Comparison of ENCODE assay signal across 2 cellular contexts in the genomic region with DNA sequence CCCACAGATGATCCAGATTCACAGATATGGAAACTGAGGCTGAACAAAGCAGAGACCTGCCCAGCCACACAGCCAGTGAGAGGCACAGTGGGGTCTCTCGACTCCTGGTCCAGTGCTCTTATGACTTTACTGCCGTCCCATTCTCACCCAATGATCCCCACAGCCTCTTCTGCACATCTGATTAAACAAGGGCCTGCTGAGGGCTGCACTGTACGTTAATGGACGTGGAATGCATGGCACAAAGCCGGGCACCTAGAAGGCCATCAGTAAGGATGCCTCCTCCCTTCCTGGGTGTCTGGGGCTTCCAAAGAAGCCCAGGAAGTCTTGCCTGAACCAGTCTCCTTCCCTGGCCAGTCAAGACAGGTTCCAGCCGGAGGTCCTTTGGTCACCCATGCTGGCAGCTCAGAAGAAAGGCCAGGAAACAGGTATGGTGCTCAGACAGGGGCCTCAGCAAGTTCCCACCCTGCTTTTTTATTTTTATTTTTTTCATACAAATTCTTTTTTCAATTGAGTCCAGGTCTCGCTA.
TF ChIP-seq lines count a peak whose summit lies in the region.

No MANE protein-coding gene starts in this region.

TF ChIP-seq in SK-N-SH, 30 proteins besides CTCF, POLR2A, EP300 and RAD21 (continued from another document):
- TF ChIP-seq, protein P1, sequence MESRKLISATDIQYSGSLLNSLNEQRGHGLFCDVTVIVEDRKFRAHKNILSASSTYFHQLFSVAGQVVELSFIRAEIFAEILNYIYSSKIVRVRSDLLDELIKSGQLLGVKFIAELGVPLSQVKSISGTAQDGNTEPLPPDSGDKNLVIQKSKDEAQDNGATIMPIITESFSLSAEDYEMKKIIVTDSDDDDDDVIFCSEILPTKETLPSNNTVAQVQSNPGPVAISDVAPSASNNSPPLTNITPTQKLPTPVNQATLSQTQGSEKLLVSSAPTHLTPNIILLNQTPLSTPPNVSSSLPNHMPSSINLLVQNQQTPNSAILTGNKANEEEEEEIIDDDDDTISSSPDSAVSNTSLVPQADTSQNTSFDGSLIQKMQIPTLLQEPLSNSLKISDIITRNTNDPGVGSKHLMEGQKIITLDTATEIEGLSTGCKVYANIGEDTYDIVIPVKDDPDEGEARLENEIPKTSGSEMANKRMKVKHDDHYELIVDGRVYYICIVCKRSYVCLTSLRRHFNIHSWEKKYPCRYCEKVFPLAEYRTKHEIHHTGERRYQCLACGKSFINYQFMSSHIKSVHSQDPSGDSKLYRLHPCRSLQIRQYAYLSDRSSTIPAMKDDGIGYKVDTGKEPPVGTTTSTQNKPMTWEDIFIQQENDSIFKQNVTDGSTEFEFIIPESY (IDR thresholded peaks at IDR 0.05; ENCODE audit: borderline replicate concordance, low read depth) = no peak
- no peak for TF ChIP-seq NRF1 (IDR thresholded peaks at IDR 0.05; ENCODE audit: low read depth, low read length)
- TF ChIP-seq, protein P2, sequence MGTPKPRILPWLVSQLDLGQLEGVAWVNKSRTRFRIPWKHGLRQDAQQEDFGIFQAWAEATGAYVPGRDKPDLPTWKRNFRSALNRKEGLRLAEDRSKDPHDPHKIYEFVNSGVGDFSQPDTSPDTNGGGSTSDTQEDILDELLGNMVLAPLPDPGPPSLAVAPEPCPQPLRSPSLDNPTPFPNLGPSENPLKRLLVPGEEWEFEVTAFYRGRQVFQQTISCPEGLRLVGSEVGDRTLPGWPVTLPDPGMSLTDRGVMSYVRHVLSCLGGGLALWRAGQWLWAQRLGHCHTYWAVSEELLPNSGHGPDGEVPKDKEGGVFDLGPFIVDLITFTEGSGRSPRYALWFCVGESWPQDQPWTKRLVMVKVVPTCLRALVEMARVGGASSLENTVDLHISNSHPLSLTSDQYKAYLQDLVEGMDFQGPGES (IDR thresholded peaks at IDR 0.05; ENCODE audit: low read depth, low read length) = no peak
- no peak for TF ChIP-seq RFX5 (IDR thresholded peaks at IDR 0.05; ENCODE audit: low read length)
- no peak for TF ChIP-seq FOXM1 (IDR thresholded peaks at IDR 0.05; ENCODE audit: low read depth)
- no peak for TF ChIP-seq MEF2A (IDR thresholded peaks at IDR 0.05; ENCODE audit: borderline replicate concordance, low read depth)
- no peak for TF ChIP-seq ELF1 (IDR thresholded peaks at IDR 0.05)
- no peak for TF ChIP-seq MXI1 (IDR thresholded peaks at IDR 0.05; ENCODE audit: low read depth, low read length)
- no peak for TF ChIP-seq TEAD4 (IDR thresholded peaks at IDR 0.05; ENCODE audit: borderline replicate concordance, insufficient read depth)
- TF ChIP-seq, protein P3, sequence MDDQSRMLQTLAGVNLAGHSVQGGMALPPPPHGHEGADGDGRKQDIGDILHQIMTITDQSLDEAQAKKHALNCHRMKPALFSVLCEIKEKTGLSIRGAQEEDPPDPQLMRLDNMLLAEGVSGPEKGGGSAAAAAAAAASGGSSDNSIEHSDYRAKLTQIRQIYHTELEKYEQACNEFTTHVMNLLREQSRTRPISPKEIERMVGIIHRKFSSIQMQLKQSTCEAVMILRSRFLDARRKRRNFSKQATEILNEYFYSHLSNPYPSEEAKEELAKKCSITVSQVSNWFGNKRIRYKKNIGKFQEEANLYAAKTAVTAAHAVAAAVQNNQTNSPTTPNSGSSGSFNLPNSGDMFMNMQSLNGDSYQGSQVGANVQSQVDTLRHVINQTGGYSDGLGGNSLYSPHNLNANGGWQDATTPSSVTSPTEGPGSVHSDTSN (IDR thresholded peaks at IDR 0.05) = no peak
- TF ChIP-seq FOXJ3 (CRISPR knock-in tag; IDR thresholded peaks at IDR 0.05) = no peak
- TF ChIP-seq, protein P4, sequence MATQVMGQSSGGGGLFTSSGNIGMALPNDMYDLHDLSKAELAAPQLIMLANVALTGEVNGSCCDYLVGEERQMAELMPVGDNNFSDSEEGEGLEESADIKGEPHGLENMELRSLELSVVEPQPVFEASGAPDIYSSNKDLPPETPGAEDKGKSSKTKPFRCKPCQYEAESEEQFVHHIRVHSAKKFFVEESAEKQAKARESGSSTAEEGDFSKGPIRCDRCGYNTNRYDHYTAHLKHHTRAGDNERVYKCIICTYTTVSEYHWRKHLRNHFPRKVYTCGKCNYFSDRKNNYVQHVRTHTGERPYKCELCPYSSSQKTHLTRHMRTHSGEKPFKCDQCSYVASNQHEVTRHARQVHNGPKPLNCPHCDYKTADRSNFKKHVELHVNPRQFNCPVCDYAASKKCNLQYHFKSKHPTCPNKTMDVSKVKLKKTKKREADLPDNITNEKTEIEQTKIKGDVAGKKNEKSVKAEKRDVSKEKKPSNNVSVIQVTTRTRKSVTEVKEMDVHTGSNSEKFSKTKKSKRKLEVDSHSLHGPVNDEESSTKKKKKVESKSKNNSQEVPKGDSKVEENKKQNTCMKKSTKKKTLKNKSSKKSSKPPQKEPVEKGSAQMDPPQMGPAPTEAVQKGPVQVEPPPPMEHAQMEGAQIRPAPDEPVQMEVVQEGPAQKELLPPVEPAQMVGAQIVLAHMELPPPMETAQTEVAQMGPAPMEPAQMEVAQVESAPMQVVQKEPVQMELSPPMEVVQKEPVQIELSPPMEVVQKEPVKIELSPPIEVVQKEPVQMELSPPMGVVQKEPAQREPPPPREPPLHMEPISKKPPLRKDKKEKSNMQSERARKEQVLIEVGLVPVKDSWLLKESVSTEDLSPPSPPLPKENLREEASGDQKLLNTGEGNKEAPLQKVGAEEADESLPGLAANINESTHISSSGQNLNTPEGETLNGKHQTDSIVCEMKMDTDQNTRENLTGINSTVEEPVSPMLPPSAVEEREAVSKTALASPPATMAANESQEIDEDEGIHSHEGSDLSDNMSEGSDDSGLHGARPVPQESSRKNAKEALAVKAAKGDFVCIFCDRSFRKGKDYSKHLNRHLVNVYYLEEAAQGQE (IDR thresholded peaks at IDR 0.05; ENCODE audit: low read depth, low read length) = no peak

TF ChIP-seq in SK-N-SH treated with all-trans-retinoic acid at 6 μM for 48 hours, 23 proteins besides CTCF, POLR2A, EP300 and RAD21 (continued from another document):
- TF ChIP-seq, protein P5, sequence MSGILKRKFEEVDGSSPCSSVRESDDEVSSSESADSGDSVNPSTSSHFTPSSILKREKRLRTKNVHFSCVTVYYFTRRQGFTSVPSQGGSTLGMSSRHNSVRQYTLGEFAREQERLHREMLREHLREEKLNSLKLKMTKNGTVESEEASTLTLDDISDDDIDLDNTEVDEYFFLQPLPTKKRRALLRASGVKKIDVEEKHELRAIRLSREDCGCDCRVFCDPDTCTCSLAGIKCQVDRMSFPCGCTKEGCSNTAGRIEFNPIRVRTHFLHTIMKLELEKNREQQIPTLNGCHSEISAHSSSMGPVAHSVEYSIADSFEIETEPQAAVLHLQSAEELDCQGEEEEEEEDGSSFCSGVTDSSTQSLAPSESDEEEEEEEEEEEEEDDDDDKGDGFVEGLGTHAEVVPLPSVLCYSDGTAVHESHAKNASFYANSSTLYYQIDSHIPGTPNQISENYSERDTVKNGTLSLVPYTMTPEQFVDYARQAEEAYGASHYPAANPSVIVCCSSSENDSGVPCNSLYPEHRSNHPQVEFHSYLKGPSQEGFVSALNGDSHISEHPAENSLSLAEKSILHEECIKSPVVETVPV (CRISPR knock-in tag; IDR thresholded peaks at IDR 0.05) = no peak
- TF ChIP-seq, protein P6, sequence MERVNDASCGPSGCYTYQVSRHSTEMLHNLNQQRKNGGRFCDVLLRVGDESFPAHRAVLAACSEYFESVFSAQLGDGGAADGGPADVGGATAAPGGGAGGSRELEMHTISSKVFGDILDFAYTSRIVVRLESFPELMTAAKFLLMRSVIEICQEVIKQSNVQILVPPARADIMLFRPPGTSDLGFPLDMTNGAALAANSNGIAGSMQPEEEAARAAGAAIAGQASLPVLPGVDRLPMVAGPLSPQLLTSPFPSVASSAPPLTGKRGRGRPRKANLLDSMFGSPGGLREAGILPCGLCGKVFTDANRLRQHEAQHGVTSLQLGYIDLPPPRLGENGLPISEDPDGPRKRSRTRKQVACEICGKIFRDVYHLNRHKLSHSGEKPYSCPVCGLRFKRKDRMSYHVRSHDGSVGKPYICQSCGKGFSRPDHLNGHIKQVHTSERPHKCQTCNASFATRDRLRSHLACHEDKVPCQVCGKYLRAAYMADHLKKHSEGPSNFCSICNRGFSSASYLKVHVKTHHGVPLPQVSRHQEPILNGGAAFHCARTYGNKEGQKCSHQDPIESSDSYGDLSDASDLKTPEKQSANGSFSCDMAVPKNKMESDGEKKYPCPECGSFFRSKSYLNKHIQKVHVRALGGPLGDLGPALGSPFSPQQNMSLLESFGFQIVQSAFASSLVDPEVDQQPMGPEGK (CRISPR knock-in tag; IDR thresholded peaks at IDR 0.05; ENCODE audit: borderline replicate concordance) = no peak
- TF ChIP-seq ZNF70 (CRISPR knock-in tag; IDR thresholded peaks at IDR 0.05) = no peak
- no peak for TF ChIP-seq RARB (CRISPR knock-in tag; IDR thresholded peaks at IDR 0.05)
- no peak for TF ChIP-seq ZNF565 (CRISPR knock-in tag; conservative IDR thresholded peaks at IDR 0.05; ENCODE audit: low read depth)
- TF ChIP-seq, protein P7, sequence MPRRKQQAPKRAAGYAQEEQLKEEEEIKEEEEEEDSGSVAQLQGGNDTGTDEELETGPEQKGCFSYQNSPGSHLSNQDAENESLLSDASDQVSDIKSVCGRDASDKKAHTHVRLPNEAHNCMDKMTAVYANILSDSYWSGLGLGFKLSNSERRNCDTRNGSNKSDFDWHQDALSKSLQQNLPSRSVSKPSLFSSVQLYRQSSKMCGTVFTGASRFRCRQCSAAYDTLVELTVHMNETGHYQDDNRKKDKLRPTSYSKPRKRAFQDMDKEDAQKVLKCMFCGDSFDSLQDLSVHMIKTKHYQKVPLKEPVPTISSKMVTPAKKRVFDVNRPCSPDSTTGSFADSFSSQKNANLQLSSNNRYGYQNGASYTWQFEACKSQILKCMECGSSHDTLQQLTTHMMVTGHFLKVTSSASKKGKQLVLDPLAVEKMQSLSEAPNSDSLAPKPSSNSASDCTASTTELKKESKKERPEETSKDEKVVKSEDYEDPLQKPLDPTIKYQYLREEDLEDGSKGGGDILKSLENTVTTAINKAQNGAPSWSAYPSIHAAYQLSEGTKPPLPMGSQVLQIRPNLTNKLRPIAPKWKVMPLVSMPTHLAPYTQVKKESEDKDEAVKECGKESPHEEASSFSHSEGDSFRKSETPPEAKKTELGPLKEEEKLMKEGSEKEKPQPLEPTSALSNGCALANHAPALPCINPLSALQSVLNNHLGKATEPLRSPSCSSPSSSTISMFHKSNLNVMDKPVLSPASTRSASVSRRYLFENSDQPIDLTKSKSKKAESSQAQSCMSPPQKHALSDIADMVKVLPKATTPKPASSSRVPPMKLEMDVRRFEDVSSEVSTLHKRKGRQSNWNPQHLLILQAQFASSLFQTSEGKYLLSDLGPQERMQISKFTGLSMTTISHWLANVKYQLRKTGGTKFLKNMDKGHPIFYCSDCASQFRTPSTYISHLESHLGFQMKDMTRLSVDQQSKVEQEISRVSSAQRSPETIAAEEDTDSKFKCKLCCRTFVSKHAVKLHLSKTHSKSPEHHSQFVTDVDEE (CRISPR knock-in tag; IDR thresholded peaks at IDR 0.05) = no peak
- TF ChIP-seq ZFP3 (CRISPR knock-in tag; IDR thresholded peaks at IDR 0.05) = no peak
TF ChIP-seq in SK-N-SH treated with all-trans-retinoic acid at 6 μM for 48 hours: peak in this region for 0.
